In the genomic region with DNA sequence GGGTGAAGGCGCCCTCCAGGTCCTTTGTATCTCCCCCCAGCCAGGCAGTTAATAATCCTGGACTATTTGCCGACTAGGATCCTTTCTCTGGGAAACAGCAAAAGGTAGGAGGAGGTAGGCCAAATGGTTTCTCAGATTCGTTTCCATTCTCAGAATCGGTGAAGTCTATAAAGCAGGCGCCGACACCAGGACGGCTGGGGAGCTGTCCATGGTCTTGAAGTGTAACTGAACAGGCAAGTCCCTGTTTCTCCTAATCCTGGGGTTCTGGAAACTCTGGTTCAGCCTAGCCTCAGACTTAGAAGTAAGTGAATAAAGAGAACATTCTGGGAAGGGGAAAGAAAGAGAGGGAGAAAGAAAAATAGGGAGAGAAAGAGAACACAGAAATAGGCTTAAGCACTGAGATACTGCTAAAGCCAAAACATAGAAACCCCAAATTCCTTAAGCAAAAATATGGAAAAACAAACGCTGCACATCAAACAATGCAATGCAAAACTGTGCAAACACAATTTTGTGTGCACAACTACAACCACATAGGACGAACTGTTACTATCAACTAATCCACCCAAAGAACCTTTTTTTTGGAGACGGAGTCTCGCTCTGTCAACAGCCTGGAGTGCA, we compare ENCODE assay signal across 12 cellular contexts. TPM values are rescaled to one million over a fixed set of nuclear protein-coding genes. Genes with fewer than 3 reads are reported as not detected.
DNase-seq lines count a peak whose midpoint lies in the region; ATAC-seq and TF ChIP-seq lines count a peak whose summit lies in the region.
"Had no signal": no experiment of that assay in that cellular context is flagged by ENCODE, and none has a peak within 500 bp of the region (broad histone marks: within the 10 kb centered on the region; RNA-seq: fewer than 3 reads in every experiment).

No MANE protein-coding gene starts in this region.

- H3K4me3 ChIP-seq in cardiac muscle cell, result no peak overlapping the region
- no peak overlapping the region for H3K4me3 ChIP-seq in esophagus muscularis mucosa
- H3K4me3 ChIP-seq: tibial artery had no signal

- no peaks in the 10 kb centered on the region for H3K4me1 ChIP-seq in cardiac muscle cell (ENCODE audit: low read depth)
- H3K4me1 ChIP-seq in esophagus muscularis mucosa, result no peaks in the 10 kb centered on the region
- H3K4me1 ChIP-seq: tibial artery had no signal

- H3K9me3 ChIP-seq in cardiac muscle cell (ENCODE audit: low read depth) (no peaks in the 10 kb centered on the region), esophagus muscularis mucosa (no peaks in the 10 kb centered on the region)
- H3K9me3 ChIP-seq: tibial artery had no signal

- ATAC-seq in Right ventricle myocardium superior (ENCODE audit: poor library complexity), result no peak
- ATAC-seq in GM21529 (IDR thresholded peaks at IDR 0.05; ENCODE audit: unreplicated experiment), result no peak
- ATAC-seq in GM18505 (IDR thresholded peaks at IDR 0.05; ENCODE audit: unreplicated experiment), result no peak
- ATAC-seq: T-helper 17 cell had no signal

- TF ChIP-seq EP300 in esophagus muscularis mucosa (IDR thresholded peaks at IDR 0.05), result no peak

- no peak for TF ChIP-seq POLR2A in esophagus muscularis mucosa (IDR thresholded peaks at IDR 0.05; ENCODE audit: low read depth)
- TF ChIP-seq POLR2A in GM18505 (IDR thresholded peaks at IDR 0.05; ENCODE audit: borderline replicate concordance, extremely low read depth, insufficient read depth, insufficient read length), result no peak

- 28% methylated on average over 11 of the region's 11 CpGs for WGBS in esophagus muscularis mucosa

- intact Hi-C loops in Right ventricle myocardium superior (cut with DNase I) (no loop called here), esophagus muscularis mucosa (cut with DNase I) (no loop called here)

- DNase-seq in cardiac muscle cell (ENCODE audit: low read depth in 1 of 2, low spot score in 1 of 2) (peak; percentile 87 to 91), Right ventricle myocardium superior (no peak), glomerular visceral epithelial cell (ENCODE audit: extremely low spot score) (peak; percentile 61), esophagus muscularis mucosa (ENCODE audit: extremely low spot score) (no peak)
- peak; percentile 57 for DNase-seq in activated CD4-positive, alpha-beta T cell treated with anti-CD3 and anti-CD28 coated beads for 48 hours
- DNase-seq in stimulated activated CD4-positive, alpha-beta T cell treated with anti-CD3 and anti-CD28 coated beads, Interleukin-2, amount 100 ng/mL, for 48 hours, result peak; percentile 32 to 40

- no peaks in the 10 kb centered on the region for H3K36me3 ChIP-seq in cardiac muscle cell
- no peaks in the 10 kb centered on the region for H3K36me3 ChIP-seq in esophagus muscularis mucosa
- H3K36me3 ChIP-seq: tibial artery had no signal

- TF ChIP-seq CTCF in cardiac muscle cell (IDR thresholded peaks at IDR 0.05; ENCODE audit: low read depth, low read length) (no peak), esophagus muscularis mucosa (IDR thresholded peaks at IDR 0.05) (no peak)

- no peak overlapping the region for H3K27ac ChIP-seq in cardiac muscle cell
- no peak overlapping the region for H3K27ac ChIP-seq in esophagus muscularis mucosa (replicated peaks in 1 of 4)
- H3K27ac ChIP-seq: tibial artery had no signal

- H3K27me3 ChIP-seq in cardiac muscle cell, result peaks cover 18% of the 10 kb centered on the region
- peaks cover 0 to 52% (median 0%) of the 10 kb centered on the region in 4 donors for H3K27me3 ChIP-seq in esophagus muscularis mucosa

RNA-seq across cellular contexts. Expression of a gene that starts 11.1 kb away (rescaled TPM):
- total RNA-seq in cardiac muscle cell, result 1.1 and 1.3 TPM in 2 replicates
- 0.42 and 1.8 TPM in 2 replicates for polyA plus RNA-seq in cardiac muscle cell
- total RNA-seq in Right ventricle myocardium superior, result not detected
- 1 to 10 TPM; 1.6 to 3.1 (median 2.3) TPM for total RNA-seq in esophagus muscularis mucosa
- total RNA-seq: CD4-positive, alpha-beta T cell; T-helper 17 cell had no signal

RNA-seq across cellular contexts. Expression of a gene that starts 20.1 kb away (rescaled TPM):
- not detected in 2 replicates for total RNA-seq in cardiac muscle cell
- polyA plus RNA-seq in cardiac muscle cell, result not detected in 2 replicates
- total RNA-seq in Right ventricle myocardium superior, result not detected
- under 1 TPM in 1 of 4 donors, not detected in 3; 0.17 TPM for total RNA-seq in esophagus muscularis mucosa
- total RNA-seq: CD4-positive, alpha-beta T cell; lower leg skin; T-helper 17 cell had no signal

Comparison
In these comparisons a context has a peak if more than half of its experiments do, and no peak if none do; other contexts are left out.
1. DNase-seq: peak in cardiac muscle cell (2 of 2), activated CD4-positive, alpha-beta T cell treated with anti-CD3 and anti-CD28 coated beads for 48 hours (single experiment), glomerular visceral epithelial cell (single experiment) and stimulated activated CD4-positive, alpha-beta T cell treated with anti-CD3 and anti-CD28 coated beads, Interleukin-2, amount 100 ng/mL, for 48 hours (2 of 2); none in Right ventricle myocardium superior (single experiment) and esophagus muscularis mucosa (single experiment).